In the genomic region with DNA sequence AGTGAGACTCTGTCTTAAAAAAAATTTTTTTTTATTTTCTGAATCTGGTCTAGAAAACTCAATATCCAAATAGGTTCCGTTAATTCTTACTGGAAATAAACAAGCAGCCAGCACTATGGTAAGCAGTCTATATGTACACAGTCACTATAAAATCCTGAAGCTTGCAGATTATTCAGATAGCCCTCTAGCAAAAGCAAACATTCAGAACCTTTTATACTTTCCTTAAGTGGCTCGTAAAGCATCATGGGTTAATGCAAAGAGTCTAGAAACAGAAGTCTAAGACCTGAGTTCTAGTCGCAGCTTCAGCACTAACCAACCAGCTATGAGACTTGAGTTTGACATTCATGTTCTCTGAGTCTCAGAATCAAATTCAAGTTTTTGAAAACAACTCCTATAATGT, we compare ENCODE assay signal across 25 cellular contexts. TPM values are rescaled to one million over a fixed set of nuclear protein-coding genes. Genes with fewer than 3 reads are reported as not detected.
DNase-seq lines count a peak whose midpoint lies in the region; ATAC-seq and TF ChIP-seq lines count a peak whose summit lies in the region.
"Had no signal": no experiment of that assay in that cellular context is flagged by ENCODE, and none has a peak within 500 bp of the region (broad histone marks: within the 10 kb centered on the region; RNA-seq: fewer than 3 reads in every experiment).

No MANE protein-coding gene starts in this region.

- H3K4me1 ChIP-seq in HEK293 (ENCODE audit: control insufficient read depth, insufficient read depth, low read length) (no peaks in the 10 kb centered on the region), testis (no peaks in the 10 kb centered on the region)
- H3K4me1 ChIP-seq: BE2C had no signal

- POLR2A ChIA-PET in MCF 10A (lab: Yijun Ruan, JAX) (no interaction called here), HEK293 (lab: Yijun Ruan, JAX) (no interaction called here)

- H3K9me3 ChIP-seq in HEK293 (ENCODE audit: control insufficient read depth, insufficient read depth, low read depth, low read length) = no peaks in the 10 kb centered on the region; the same call in 1 of the 2 replicates
- no peaks in the 10 kb centered on the region for H3K9me3 ChIP-seq in testis
- H3K9me3 ChIP-seq: BE2C had no signal

- intact Hi-C loops in MCF 10A (cut with micrococcal nuclease) = no loop called here
- intact Hi-C loops in testis (cut with DNase I; ENCODE audit: low total_unique reads) = no loop called here

- peak; percentile 42 to 54 for DNase-seq in T47D (ENCODE audit: low read depth in 1 of 2, low spot score in 1 of 2)
- DNase-seq in MCF 10A (ENCODE audit: unreplicated experiment) = no peak
- peak; percentile 84 for DNase-seq in LNCaP clone FGC (ENCODE audit: low read depth)
- DNase-seq in omental fat pad (ENCODE audit: low spot score) = no peak
- no peak for DNase-seq in testis
- DNase-seq: 8988T; ACHN; BE2C; C1 segment of cervical spinal cord; CD4-positive, alpha-beta memory T cell; CD4-positive, CD25-positive, alpha-beta regulatory T cell; CD8-positive, alpha-beta memory T cell; COR-L47; DMS 273 treated with DMSO at 0.1 percent for 48 hours; DMS153; DMS53; DMS79; DND-41; EL; GDM1 had no signal

- no TSS peak for BruUV-seq in MCF 10A (replicated peaks; lab: Mats Ljungman, UMichigan)

- no peak for ATAC-seq in omental fat pad (ENCODE audit: low FRiP score)
- ATAC-seq: GM12878 had no signal

- H3K27me3 ChIP-seq in testis = no peaks in the 10 kb centered on the region
- H3K27me3 ChIP-seq: BE2C, BLaER1 had no signal

- H3K9me3 Mint-ChIP-seq in MCF 10A (ENCODE audit: unreplicated experiment) = no peaks in the 10 kb centered on the region

- H3K4me3 ChIP-seq in HEK293 (ENCODE audit: low read depth, low read length) = no peak overlapping the region
- H3K4me3 ChIP-seq in LNCaP clone FGC (ENCODE audit: low read depth, low read length) = no peak overlapping the region
- H3K4me3 ChIP-seq in testis = no peak overlapping the region
- H3K4me3 ChIP-seq: BLaER1, GM12878 had no signal

- no peak overlapping the region for H3K27ac ChIP-seq in HEK293 (ENCODE audit: extremely low read depth, low read depth, low read length)
- H3K27ac ChIP-seq in testis = no peak overlapping the region
- H3K27ac ChIP-seq: BLaER1 had no signal

- no peaks in the 10 kb centered on the region for H3K27me3 Mint-ChIP-seq in MCF 10A (ENCODE audit: insufficient read depth, unreplicated experiment)
- H3K27me3 Mint-ChIP-seq: CD4-positive, alpha-beta memory T cell; CD4-positive, CD25-positive, alpha-beta regulatory T cell; CD8-positive, alpha-beta memory T cell had no signal

- TF ChIP-seq CTCF in MCF 10A (IDR thresholded peaks at IDR 0.05; ENCODE audit: unreplicated experiment) (no peak), HEK293 (tag by site-specific recombination; IDR thresholded peaks at IDR 0.05) (no peak), LNCaP clone FGC (IDR thresholded peaks at IDR 0.05; ENCODE audit: control insufficient read depth, extremely low read depth, insufficient read depth) (no peak), omental fat pad (IDR thresholded peaks at IDR 0.05) (no peak), testis (IDR thresholded peaks at IDR 0.05) (no peak)

- in situ Hi-C loops in T47D (cut with HindIII; ENCODE audit: low pct_unique_long_range_greater_than_20kb, low sequenced_read_pairs) = no loop called here

- peaks cover 69% of the 10 kb centered on the region for H3K36me3 Mint-ChIP-seq in MCF 10A (ENCODE audit: insufficient read depth, unreplicated experiment)

- no peak for TF ChIP-seq POLR2A in testis (IDR thresholded peaks at IDR 0.05)

- CTCF ChIA-PET in MCF 10A (lab: Yijun Ruan, JAX) (interaction anchor here (0.9 to 8.8 kb wide), 8 partner anchors 8 to 256 kb away, joined by 3 to 153 read pairs (median 20); a partner anchor contains a TSS), HEK293 (lab: Yijun Ruan, JAX) (interaction anchor here (0.7 to 6.1 kb wide), 8 partner anchors 11 to 213 kb away, joined by 3 to 75 read pairs (median 35); a partner anchor contains a TSS)

- H3K4me1 Mint-ChIP-seq in MCF 10A (ENCODE audit: insufficient read depth, unreplicated experiment) = no peaks in the 10 kb centered on the region

- H3K36me3 ChIP-seq in HEK293 (ENCODE audit: control insufficient read depth in 2 of 2, insufficient read depth in 1 of 2, low read length in 2 of 2) = peaks cover 36 to 37% of the 10 kb centered on the region in 2 experiments
- no peaks in the 10 kb centered on the region for H3K36me3 ChIP-seq in testis (ENCODE audit: low read depth, missing control alignments)
- H3K36me3 ChIP-seq: BE2C had no signal

- no peak overlapping the region for H3K27ac Mint-ChIP-seq in MCF 10A (ENCODE audit: low read depth, unreplicated experiment)
- H3K27ac Mint-ChIP-seq: CD14-positive monocyte; CD4-positive, CD25-positive, alpha-beta regulatory T cell had no signal

- WGBS in testis, 2 donors = 95 to 96% methylated on average over 3 of the region's 3 CpGs

- H3K4me3 Mint-ChIP-seq in MCF 10A (ENCODE audit: unreplicated experiment) = no peak overlapping the region
- H3K4me3 Mint-ChIP-seq: CD14-positive monocyte; CD4-positive, alpha-beta memory T cell; CD4-positive, CD25-positive, alpha-beta regulatory T cell; CD8-positive, alpha-beta memory T cell had no signal

TF ChIP-seq in HEK293, 187 proteins besides CTCF, POLR2A, EP300 and RAD21:
- TF ChIP-seq, protein P1, sequence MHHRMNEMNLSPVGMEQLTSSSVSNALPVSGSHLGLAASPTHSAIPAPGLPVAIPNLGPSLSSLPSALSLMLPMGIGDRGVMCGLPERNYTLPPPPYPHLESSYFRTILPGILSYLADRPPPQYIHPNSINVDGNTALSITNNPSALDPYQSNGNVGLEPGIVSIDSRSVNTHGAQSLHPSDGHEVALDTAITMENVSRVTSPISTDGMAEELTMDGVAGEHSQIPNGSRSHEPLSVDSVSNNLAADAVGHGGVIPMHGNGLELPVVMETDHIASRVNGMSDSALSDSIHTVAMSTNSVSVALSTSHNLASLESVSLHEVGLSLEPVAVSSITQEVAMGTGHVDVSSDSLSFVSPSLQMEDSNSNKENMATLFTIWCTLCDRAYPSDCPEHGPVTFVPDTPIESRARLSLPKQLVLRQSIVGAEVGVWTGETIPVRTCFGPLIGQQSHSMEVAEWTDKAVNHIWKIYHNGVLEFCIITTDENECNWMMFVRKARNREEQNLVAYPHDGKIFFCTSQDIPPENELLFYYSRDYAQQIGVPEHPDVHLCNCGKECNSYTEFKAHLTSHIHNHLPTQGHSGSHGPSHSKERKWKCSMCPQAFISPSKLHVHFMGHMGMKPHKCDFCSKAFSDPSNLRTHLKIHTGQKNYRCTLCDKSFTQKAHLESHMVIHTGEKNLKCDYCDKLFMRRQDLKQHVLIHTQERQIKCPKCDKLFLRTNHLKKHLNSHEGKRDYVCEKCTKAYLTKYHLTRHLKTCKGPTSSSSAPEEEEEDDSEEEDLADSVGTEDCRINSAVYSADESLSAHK (tag by site-specific recombination; IDR thresholded peaks at IDR 0.05) = 0 out of 2 replicates have a peak, but pooled peaks have one; percentile 42
- TF ChIP-seq ZEB2 (tag by site-specific recombination; IDR thresholded peaks at IDR 0.05) (no peak), ZNF366 (tag by site-specific recombination; conservative IDR thresholded peaks at IDR 0.05) (no peak), ZSCAN16 (tag by site-specific recombination; IDR thresholded peaks at IDR 0.05) (no peak), ZNF791 (tag by site-specific recombination; IDR thresholded peaks at IDR 0.05) (no peak), ZNF416 (tag by site-specific recombination; IDR thresholded peaks at IDR 0.05) (no peak)
- TF ChIP-seq, protein P2, sequence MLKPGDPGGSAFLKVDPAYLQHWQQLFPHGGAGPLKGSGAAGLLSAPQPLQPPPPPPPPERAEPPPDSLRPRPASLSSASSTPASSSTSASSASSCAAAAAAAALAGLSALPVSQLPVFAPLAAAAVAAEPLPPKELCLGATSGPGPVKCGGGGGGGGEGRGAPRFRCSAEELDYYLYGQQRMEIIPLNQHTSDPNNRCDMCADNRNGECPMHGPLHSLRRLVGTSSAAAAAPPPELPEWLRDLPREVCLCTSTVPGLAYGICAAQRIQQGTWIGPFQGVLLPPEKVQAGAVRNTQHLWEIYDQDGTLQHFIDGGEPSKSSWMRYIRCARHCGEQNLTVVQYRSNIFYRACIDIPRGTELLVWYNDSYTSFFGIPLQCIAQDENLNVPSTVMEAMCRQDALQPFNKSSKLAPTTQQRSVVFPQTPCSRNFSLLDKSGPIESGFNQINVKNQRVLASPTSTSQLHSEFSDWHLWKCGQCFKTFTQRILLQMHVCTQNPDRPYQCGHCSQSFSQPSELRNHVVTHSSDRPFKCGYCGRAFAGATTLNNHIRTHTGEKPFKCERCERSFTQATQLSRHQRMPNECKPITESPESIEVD (tag by site-specific recombination; IDR thresholded peaks at IDR 0.05) = peak; percentile 70

RNA-seq across cellular contexts. Expression of a gene that starts 51.9 kb away (rescaled TPM):
- total RNA-seq in MCF 10A (2022) = not detected in 2 replicates
- 1 to 10 TPM in 1 of 4 donors, under 1 TPM in 2, not detected in 1; 0.25 to 2.5 (median 0.46) TPM for total RNA-seq in omental fat pad
- under 1 TPM in 1 of 2 donors, not detected in 1; 0.19 TPM for total RNA-seq in testis
- 0.20 TPM for polyA plus RNA-seq in testis (ENCODE audit: insufficient read depth, low read depth, low replicate concordance)
- total RNA-seq: CD4-positive, alpha-beta memory T cell; CD4-positive, CD25-positive, alpha-beta regulatory T cell; CD8-positive, alpha-beta memory T cell; G401 had no signal
- polyA plus RNA-seq: CD4-positive, alpha-beta memory T cell had no signal

Comparison
In these comparisons a context has a peak if more than half of its experiments do, and no peak if none do; other contexts are left out.
1. DNase-seq: peak in T47D (2 of 2) and LNCaP clone FGC (single experiment); none in MCF 10A (single experiment), omental fat pad (single experiment) and testis (single experiment).